Comparison of ENCODE assay signal across 27 cellular contexts in genomic region chr3:41102053-41102556, GRCh38.
A peak's percentile ranks its signal among the peaks of the same experiment; 100 is the strongest.
DNase-seq lines count a peak whose midpoint lies in the region; ATAC-seq and TF ChIP-seq lines count a peak whose summit lies in the region.
"Had no signal": no experiment of that assay in that cellular context is flagged by ENCODE, and none has a peak within 500 bp of the region (broad histone marks: within the 10 kb centered on the region; RNA-seq: fewer than 3 reads in every experiment).

No MANE protein-coding gene starts in this region.

- no peaks in the 10 kb centered on the region for H3K9me2 ChIP-seq in PC-3 (replicated peaks; ENCODE audit: low read length)

- peaks cover 17% of the 10 kb centered on the region for H3K4me1 ChIP-seq in PC-3 (ENCODE audit: insufficient read depth, low read length)
- peaks cover 30% of the 10 kb centered on the region for H3K4me1 ChIP-seq in endodermal cell (ENCODE audit: control insufficient read depth, insufficient read depth, low read length)
- peaks cover 15% of the 10 kb centered on the region for H3K4me1 ChIP-seq in mesendoderm (ENCODE audit: control insufficient read depth, low read depth, low read length)
- H3K4me1 ChIP-seq: prostate gland, SJCRH30 had no signal

- no peak overlapping the region for H3K18ac ChIP-seq in mesendoderm (ENCODE audit: low read length)

- no peak overlapping the region for H2BK120ac ChIP-seq in mesendoderm (ENCODE audit: low read depth, low read length)

- no peak overlapping the region for H3K23ac ChIP-seq in mesendoderm (ENCODE audit: low read length)

- no peak overlapping the region for H2BK5ac ChIP-seq in mesendoderm (ENCODE audit: low read length)

- peak overlapping the region; percentile 11; the same call in 1 of the 2 replicates for H3K4me2 ChIP-seq in PC-3 (ENCODE audit: low read length)
- no peak overlapping the region for H3K4me2 ChIP-seq in mesendoderm (ENCODE audit: low read length)
- H3K4me2 ChIP-seq: neural progenitor cell had no signal

- BruUV-seq in PC-3 (replicated peaks; lab: Mats Ljungman, UMichigan): no TSS peak

- no peak overlapping the region for H3K4ac ChIP-seq in mesendoderm (ENCODE audit: low read depth, low read length)

- H3K79me1 ChIP-seq in mesendoderm (ENCODE audit: low read length): no peaks in the 10 kb centered on the region

- H3K27ac ChIP-seq in PC-3 (ENCODE audit: low read length): peak overlapping the region; percentile 25
- no peak overlapping the region for H3K27ac ChIP-seq in endodermal cell (ENCODE audit: low read depth, low read length)
- H3K27ac ChIP-seq in mesendoderm (ENCODE audit: low read depth, low read length): no peak overlapping the region
- no peak overlapping the region for H3K27ac ChIP-seq in coronary artery
- H3K27ac ChIP-seq: esophagus muscularis mucosa, neural progenitor cell, prostate gland, SJCRH30, thyroid gland, WERI-Rb-1 had no signal

- no peaks in the 10 kb centered on the region for H3K79me2 ChIP-seq in PC-3 (ENCODE audit: low read length)
- no peaks in the 10 kb centered on the region for H3K79me2 ChIP-seq in mesendoderm (ENCODE audit: control insufficient read depth, insufficient read depth, low read length)

- no peak overlapping the region for H4K5ac ChIP-seq in mesendoderm (ENCODE audit: low read length)

- peak; percentile 38 for ATAC-seq in PC-3
- ATAC-seq: stimulated activated naive CD8-positive, alpha-beta T cell treated with anti-CD3 and anti-CD28 coated beads, Interleukin-15, Interleukin-2, amounts not matched to agents 100 U/mL and 50 U/mL, for 24 hours had no signal

- no peaks in the 10 kb centered on the region for H4K20me1 ChIP-seq in PC-3 (ENCODE audit: low read length)

- intact Hi-C loops in PC-3 (cut with micrococcal nuclease): no loop called here

- no peaks in the 10 kb centered on the region for H3K9me3 Mint-ChIP-seq in endodermal cell
- H3K9me3 Mint-ChIP-seq in activated naive CD4-positive, alpha-beta T cell treated with anti-CD3 and anti-CD28 coated beads, Interleukin-2, amount 10 ng/mL, durations not matched to agents 7 days and 5 days: no peaks in the 10 kb centered on the region
- H3K9me3 Mint-ChIP-seq: activated CD4-positive, alpha-beta memory T cell treated with anti-CD3 and anti-CD28 coated beads for 36 hours; neural progenitor cell; T-helper 1 cell treated with Interleukin-12 subunit alpha and Interleukin-12 subunit beta and Interleukin-4 antibody, amounts not matched to agents 30 μg/mL and 1 μg/mL, for 36 hours had no signal

- TF ChIP-seq CTCF in PC-3 (conservative IDR thresholded peaks at IDR 0.05; ENCODE audit: low read depth, low read length) (no peak), endodermal cell (conservative IDR thresholded peaks at IDR 0.05) (no peak), coronary artery (IDR thresholded peaks at IDR 0.05) (no peak)

- H3K27me3 ChIP-seq in PC-3 (ENCODE audit: low read length) (no peaks in the 10 kb centered on the region), endodermal cell (ENCODE audit: control insufficient read depth, insufficient read depth, low read length, poor library complexity, severe bottlenecking) (no peaks in the 10 kb centered on the region), mesendoderm (ENCODE audit: insufficient read depth, low read length, poor library complexity) (no peaks in the 10 kb centered on the region)
- H3K27me3 ChIP-seq: esophagus muscularis mucosa, MG63, neural progenitor cell, SJCRH30, thyroid gland had no signal

- H3K36me3 Mint-ChIP-seq in endodermal cell (ENCODE audit: low read depth): no peaks in the 10 kb centered on the region
- no peaks in the 10 kb centered on the region for H3K36me3 Mint-ChIP-seq in activated naive CD4-positive, alpha-beta T cell treated with anti-CD3 and anti-CD28 coated beads, Interleukin-2, amount 10 ng/mL, durations not matched to agents 7 days and 5 days
- H3K36me3 Mint-ChIP-seq: activated CD4-positive, alpha-beta memory T cell treated with anti-CD3 and anti-CD28 coated beads for 36 hours; neural progenitor cell had no signal

- H3K36me3 ChIP-seq in PC-3 (ENCODE audit: low read depth, low read length) (no peaks in the 10 kb centered on the region), endodermal cell (ENCODE audit: control insufficient read depth, insufficient read depth, low read length) (no peaks in the 10 kb centered on the region), mesendoderm (ENCODE audit: control insufficient read depth, insufficient read depth, low read length) (no peaks in the 10 kb centered on the region)
- H3K36me3 ChIP-seq: esophagus muscularis mucosa, left ventricle myocardium inferior, MG63, neural progenitor cell, prostate gland, SJCRH30, thyroid gland, WERI-Rb-1 had no signal

- H3K4me3 ChIP-seq in PC-3 (ENCODE audit: low read length) (no peak overlapping the region), endodermal cell (ENCODE audit: low read length) (peak overlapping the region; percentile 56), mesendoderm (ENCODE audit: low read length) (no peak overlapping the region), coronary artery (no peak overlapping the region)
- H3K4me3 ChIP-seq: esophagus muscularis mucosa, left ventricle myocardium inferior, MG63, neural progenitor cell, prostate gland, SJCRH30, skin epidermis, thyroid gland had no signal

- H3K27me3 Mint-ChIP-seq in endodermal cell (ENCODE audit: insufficient read depth): no peaks in the 10 kb centered on the region
- no peaks in the 10 kb centered on the region for H3K27me3 Mint-ChIP-seq in activated naive CD4-positive, alpha-beta T cell treated with anti-CD3 and anti-CD28 coated beads, Interleukin-2, amount 10 ng/mL, durations not matched to agents 7 days and 5 days
- H3K27me3 Mint-ChIP-seq: activated CD4-positive, alpha-beta memory T cell treated with anti-CD3 and anti-CD28 coated beads for 36 hours had no signal

- peak overlapping the region; percentile 39 for H3K56ac ChIP-seq in mesendoderm (ENCODE audit: low read length)

- no peaks in the 10 kb centered on the region for H3F3A ChIP-seq in PC-3 (ENCODE audit: low read length, unreplicated experiment)

- peak; percentile 52 for DNase-seq in ELF-1 (ENCODE audit: low read depth, low spot score)
- DNase-seq in PC-3: peak; percentile 75
- DNase-seq in endodermal cell: peak; percentile 50
- DNase-seq in mesendoderm: peak; percentile 82
- DNase-seq in SK-N-DZ (ENCODE audit: low spot score): no peak
- no peak for DNase-seq in activated naive CD4-positive, alpha-beta T cell treated with anti-CD3 and anti-CD28 coated beads, Interleukin-2, amount 10 ng/mL, durations not matched to agents 7 days and 5 days
- DNase-seq in retina: no peak
- DNase-seq in coronary artery (ENCODE audit: low spot score): no peak
- DNase-seq: activated CD4-positive, alpha-beta memory T cell treated with anti-CD3 and anti-CD28 coated beads for 36 hours; activated T-cell treated with anti-CD3 and anti-CD28 coated beads for 4 hours; amygdala; central memory CD4-positive, alpha-beta T cell; DMS 273 treated with DMSO at 0.1 percent for 48 hours; left ventricle myocardium inferior; MG63; NCI-H1436 treated with DMSO at 0.1 percent for 48 hours; NCI-H774; SJCRH30; stimulated activated CD4-positive, alpha-beta T cell treated with anti-CD3 and anti-CD28 coated beads, Interleukin-2, amount 100 ng/mL, for 48 hours; stimulated activated naive CD8-positive, alpha-beta T cell treated with anti-CD3 and anti-CD28 coated beads, Interleukin-15, Interleukin-2, amounts not matched to agents 100 U/mL and 50 U/mL, for 24 hours; thyroid gland; WERI-Rb-1 had no signal

- no peak overlapping the region for H3K9ac ChIP-seq in PC-3 (ENCODE audit: low read length)
- no peak overlapping the region for H3K9ac ChIP-seq in endodermal cell (ENCODE audit: extremely low read depth, low read length, poor library complexity, severe bottlenecking)
- no peak overlapping the region for H3K9ac ChIP-seq in mesendoderm (ENCODE audit: low read length)
- H3K9ac ChIP-seq: neural progenitor cell had no signal

- H2AFZ ChIP-seq in PC-3 (ENCODE audit: low read length): no peak overlapping the region
- H2AFZ ChIP-seq: neural progenitor cell had no signal

- WGBS in endodermal cell (ENCODE audit: insufficient coverage in 1 of 2, insufficient read length in 1 of 2), 2 experiments: 67 to 82% methylated on average over 4 to 5 of the region's 5 CpGs
- WGBS in mesendoderm (ENCODE audit: extremely low coverage, insufficient coverage, low lambda C conversion rate): no CpG with 5 or more reads among the region's 5 CpGs

- no peak overlapping the region for H3K4me3 Mint-ChIP-seq in endodermal cell
- H3K4me3 Mint-ChIP-seq in activated naive CD4-positive, alpha-beta T cell treated with anti-CD3 and anti-CD28 coated beads, Interleukin-2, amount 10 ng/mL, durations not matched to agents 7 days and 5 days: no peak overlapping the region
- H3K4me3 Mint-ChIP-seq: activated CD4-positive, alpha-beta memory T cell treated with anti-CD3 and anti-CD28 coated beads for 36 hours; neural progenitor cell; T-helper 1 cell treated with Interleukin-12 subunit alpha and Interleukin-12 subunit beta and Interleukin-4 antibody, amounts not matched to agents 30 μg/mL and 1 μg/mL, for 36 hours had no signal

- POLR2A ChIA-PET in PC-3 (lab: Charles Lee; ENCODE audit: unreplicated experiment): no interaction called here

- H3K27ac Mint-ChIP-seq in endodermal cell: no peak overlapping the region
- no peak overlapping the region for H3K27ac Mint-ChIP-seq in activated naive CD4-positive, alpha-beta T cell treated with anti-CD3 and anti-CD28 coated beads, Interleukin-2, amount 10 ng/mL, durations not matched to agents 7 days and 5 days
- H3K27ac Mint-ChIP-seq: activated CD4-positive, alpha-beta memory T cell treated with anti-CD3 and anti-CD28 coated beads for 36 hours; neural progenitor cell; T-helper 1 cell treated with Interleukin-12 subunit alpha and Interleukin-12 subunit beta and Interleukin-4 antibody, amounts not matched to agents 30 μg/mL and 1 μg/mL, for 36 hours had no signal

- CTCF ChIA-PET in PC-3 (lab: Charles Lee): no interaction called here
- CTCF ChIA-PET in activated naive CD4-positive, alpha-beta T cell treated with anti-CD3 and anti-CD28 coated beads, Interleukin-2, amount 10 ng/mL, durations not matched to agents 7 days and 5 days (lab: Charles Lee): no interaction called here

- H4K8ac ChIP-seq in mesendoderm (ENCODE audit: low read depth, low read length): no peak overlapping the region

- peaks cover 16% of the 10 kb centered on the region for H3K4me1 Mint-ChIP-seq in endodermal cell
- no peaks in the 10 kb centered on the region for H3K4me1 Mint-ChIP-seq in activated naive CD4-positive, alpha-beta T cell treated with anti-CD3 and anti-CD28 coated beads, Interleukin-2, amount 10 ng/mL, durations not matched to agents 7 days and 5 days

- H2AK5ac ChIP-seq in mesendoderm (ENCODE audit: low read length): no peak overlapping the region

- H3K9me3 ChIP-seq in PC-3 (ENCODE audit: low read length) (no peaks in the 10 kb centered on the region), endodermal cell (ENCODE audit: control insufficient read depth, low read length) (no peaks in the 10 kb centered on the region)
- H3K9me3 ChIP-seq: esophagus muscularis mucosa, left ventricle myocardium inferior, MG63, prostate gland, SJCRH30, thyroid gland had no signal

- no peak overlapping the region for H2BK15ac ChIP-seq in mesendoderm (replicated peaks; ENCODE audit: low read depth)

Comparison
In these comparisons a context has a peak if more than half of its experiments do, and no peak if none do; other contexts are left out.
1. DNase-seq: peak in ELF-1 (single experiment), PC-3 (single experiment), endodermal cell (single experiment) and mesendoderm (single experiment); none in SK-N-DZ (single experiment), activated naive CD4-positive, alpha-beta T cell treated with anti-CD3 and anti-CD28 coated beads, Interleukin-2, amount 10 ng/mL, durations not matched to agents 7 days and 5 days (single experiment), retina (single experiment) and coronary artery (single experiment).